ENCODE assay signal across 9 cellular contexts in genomic region chr7:266851-267840, GRCh38. TPM values are rescaled to one million over a fixed set of nuclear protein-coding genes. Genes with fewer than 3 reads are reported as not detected.
A peak's percentile ranks its signal among the peaks of the same experiment; 100 is the strongest.
DNase-seq lines count a peak whose midpoint lies in the region; ATAC-seq and TF ChIP-seq lines count a peak whose summit lies in the region.
"Had no signal": no experiment of that assay in that cellular context is flagged by ENCODE, and none has a peak within 500 bp of the region (broad histone marks: within the 10 kb centered on the region; RNA-seq: fewer than 3 reads in every experiment).

No MANE protein-coding gene starts in this region.

- peak; percentile 63 for DNase-seq in activated effector memory CD4-positive, alpha-beta T cell treated with anti-CD3 and anti-CD28 coated beads, Interleukin-2, amount 50 U/mL, for 16 hours
- no peak for DNase-seq in activated effector memory CD4-positive, alpha-beta T cell treated with Interleukin-2 at 50 U/mL for 16 hours
- peak; percentile 27 for DNase-seq in activated CD8-positive, alpha-beta T cell treated with anti-CD3 and anti-CD28 coated beads, Interleukin-2, amount 10 ng/mL, durations not matched to agents 7 days and 5 days
- DNase-seq in iPS-NIHi7 (ENCODE audit: extremely low spot score) (peak; percentile 97), upper lobe of left lung (peak; percentile 30 to 86), MM.1S (no peak)
- DNase-seq: NCI-H510A had no signal

- H3K4me2 ChIP-seq in MM.1S (ENCODE audit: low read depth, low read length) = no peak overlapping the region

- H3K4me1 ChIP-seq in upper lobe of left lung (peaks cover 0 to 9% (median 7%) of the 10 kb centered on the region in 4 donors), MM.1S (ENCODE audit: low read length) (no peaks in the 10 kb centered on the region)

- H3K27me3 Mint-ChIP-seq in activated CD8-positive, alpha-beta T cell treated with anti-CD3 and anti-CD28 coated beads, Interleukin-2, amount 10 ng/mL, durations not matched to agents 7 days and 5 days (ENCODE audit: low read depth) = no peaks in the 10 kb centered on the region

- no peak overlapping the region for H3K9ac ChIP-seq in MM.1S (ENCODE audit: low read length)

- no peaks in the 10 kb centered on the region for H3K79me2 ChIP-seq in MM.1S (ENCODE audit: low read length)

- ATAC-seq in activated CD8-positive, alpha-beta T cell treated with anti-CD3 and anti-CD28 coated beads, Interleukin-2, amount 10 ng/mL, durations not matched to agents 7 days and 5 days = no peak
- ATAC-seq in upper lobe of left lung (ENCODE audit: low FRiP score in 2 of 2) (peak; percentile 12 to 20), GM18511 (IDR thresholded peaks at IDR 0.05; ENCODE audit: unreplicated experiment) (no peak), HG02623 (IDR thresholded peaks at IDR 0.05; ENCODE audit: unreplicated experiment) (no peak)

- peaks cover 2% of the 10 kb centered on the region for H3K4me1 Mint-ChIP-seq in activated CD8-positive, alpha-beta T cell treated with anti-CD3 and anti-CD28 coated beads, Interleukin-2, amount 10 ng/mL, durations not matched to agents 7 days and 5 days (ENCODE audit: low read depth)

- no peak for TF ChIP-seq POLR2A in upper lobe of left lung (IDR thresholded peaks at IDR 0.05)

- peak in 3 of 6 experiments; percentile 12 to 44 (median 26) for TF ChIP-seq CTCF in upper lobe of left lung (IDR thresholded peaks at IDR 0.05)
- no peak for TF ChIP-seq CTCF in MM.1S (IDR thresholded peaks at IDR 0.05; ENCODE audit: low read length)

- no peaks in the 10 kb centered on the region for H3F3A ChIP-seq in MM.1S (ENCODE audit: insufficient read depth, low read length)

- H3K9me3 ChIP-seq in upper lobe of left lung = peaks cover 0 to 13% (median 0%) of the 10 kb centered on the region in 4 donors
- H3K9me3 ChIP-seq in MM.1S (replicated peaks; ENCODE audit: insufficient read depth, low read length) = no peaks in the 10 kb centered on the region

- no peak overlapping the region for H3K4me3 Mint-ChIP-seq in activated CD8-positive, alpha-beta T cell treated with anti-CD3 and anti-CD28 coated beads, Interleukin-2, amount 10 ng/mL, durations not matched to agents 7 days and 5 days

- no peaks in the 10 kb centered on the region for H3K9me2 ChIP-seq in MM.1S (replicated peaks; ENCODE audit: insufficient read depth, low read length)

- no peak overlapping the region for H3K27ac ChIP-seq in upper lobe of left lung
- no peak overlapping the region for H3K27ac ChIP-seq in MM.1S (ENCODE audit: low read length)

- POLR2A ChIA-PET in activated CD8-positive, alpha-beta T cell treated with anti-CD3 and anti-CD28 coated beads, Interleukin-2, amount 10 ng/mL, durations not matched to agents 7 days and 5 days (lab: Charles Lee) = no interaction called here

- no peak overlapping the region for H2AFZ ChIP-seq in MM.1S (ENCODE audit: low read length)

- H3K36me3 Mint-ChIP-seq in activated CD8-positive, alpha-beta T cell treated with anti-CD3 and anti-CD28 coated beads, Interleukin-2, amount 10 ng/mL, durations not matched to agents 7 days and 5 days (ENCODE audit: low read depth) = peaks cover 6% of the 10 kb centered on the region

- no peak overlapping the region for H3K4me3 ChIP-seq in upper lobe of left lung
- no peak overlapping the region for H3K4me3 ChIP-seq in MM.1S (ENCODE audit: low read length)

- no peak for TF ChIP-seq EP300 in upper lobe of left lung (IDR thresholded peaks at IDR 0.05)

- 88 to 91% methylated on average over 16 to 43 of the region's 45 CpGs for WGBS in upper lobe of left lung, 2 donors

- CTCF ChIA-PET in activated CD8-positive, alpha-beta T cell treated with anti-CD3 and anti-CD28 coated beads, Interleukin-2, amount 10 ng/mL, durations not matched to agents 7 days and 5 days (lab: Charles Lee) = no interaction called here

- no peak overlapping the region for H3K27ac Mint-ChIP-seq in activated CD8-positive, alpha-beta T cell treated with anti-CD3 and anti-CD28 coated beads, Interleukin-2, amount 10 ng/mL, durations not matched to agents 7 days and 5 days

- H3K27me3 ChIP-seq in upper lobe of left lung = no peaks in the 10 kb centered on the region
- H3K27me3 ChIP-seq in MM.1S (replicated peaks; ENCODE audit: insufficient read depth, low read length) = no peaks in the 10 kb centered on the region

- peaks cover 4% of the 10 kb centered on the region for H3K9me3 Mint-ChIP-seq in activated CD8-positive, alpha-beta T cell treated with anti-CD3 and anti-CD28 coated beads, Interleukin-2, amount 10 ng/mL, durations not matched to agents 7 days and 5 days (ENCODE audit: insufficient read depth)

- H4K20me1 ChIP-seq in MM.1S (ENCODE audit: insufficient read depth, low read length) = no peaks in the 10 kb centered on the region

- no peaks in the 10 kb centered on the region for H3K36me3 ChIP-seq in upper lobe of left lung
- H3K36me3 ChIP-seq in MM.1S (replicated peaks; ENCODE audit: insufficient read depth, low read length) = no peaks in the 10 kb centered on the region

RNA-seq across cellular contexts. Expression of gene FOXL3, which starts 22.8 kb away (rescaled TPM):
- total RNA-seq in activated CD8-positive, alpha-beta T cell treated with anti-CD3 and anti-CD28 coated beads, Interleukin-2, amount 10 ng/mL, durations not matched to agents 7 days and 5 days = not detected
- not detected for total RNA-seq in upper lobe of left lung

Comparison
In these comparisons a context has a peak if more than half of its experiments do, and no peak if none do; other contexts are left out.
1. DNase-seq: peak in activated effector memory CD4-positive, alpha-beta T cell treated with anti-CD3 and anti-CD28 coated beads, Interleukin-2, amount 50 U/mL, for 16 hours (single experiment), activated CD8-positive, alpha-beta T cell treated with anti-CD3 and anti-CD28 coated beads, Interleukin-2, amount 10 ng/mL, durations not matched to agents 7 days and 5 days (single experiment), iPS-NIHi7 (single experiment) and upper lobe of left lung (2 of 2); none in activated effector memory CD4-positive, alpha-beta T cell treated with Interleukin-2 at 50 U/mL for 16 hours (single experiment) and MM.1S (single experiment).
2. ATAC-seq: peak in upper lobe of left lung (2 of 2); none in activated CD8-positive, alpha-beta T cell treated with anti-CD3 and anti-CD28 coated beads, Interleukin-2, amount 10 ng/mL, durations not matched to agents 7 days and 5 days (single experiment), GM18511 (single experiment) and HG02623 (single experiment).